Comparison of ENCODE assay signal across 7 cellular contexts in the genomic region with DNA sequence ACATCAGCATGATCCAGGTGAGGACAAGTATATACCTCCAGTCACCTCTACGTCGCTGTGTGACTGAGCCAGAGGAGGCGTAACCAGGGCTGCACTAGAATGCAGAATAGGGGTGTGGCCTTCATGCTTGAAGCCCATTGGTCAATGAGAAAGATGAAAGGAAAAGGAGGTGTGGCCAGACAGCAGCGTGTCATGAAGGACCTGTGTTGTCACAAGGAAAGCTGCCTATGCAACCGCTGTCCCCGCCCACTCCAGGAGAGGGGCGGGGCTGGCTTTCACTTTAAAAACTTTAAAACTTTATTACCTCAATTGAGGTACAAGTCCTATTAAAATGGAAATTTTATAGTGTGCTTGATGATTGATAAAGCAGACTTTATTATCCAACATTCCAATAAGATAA. TPM values are rescaled to one million over a fixed set of nuclear protein-coding genes. Genes with fewer than 3 reads are reported as not detected.
"Had no signal": no experiment of that assay in that cellular context is flagged by ENCODE, and none has a peak within 500 bp of the region (broad histone marks: within the 10 kb centered on the region; RNA-seq: fewer than 3 reads in every experiment).

A gene with protein sequence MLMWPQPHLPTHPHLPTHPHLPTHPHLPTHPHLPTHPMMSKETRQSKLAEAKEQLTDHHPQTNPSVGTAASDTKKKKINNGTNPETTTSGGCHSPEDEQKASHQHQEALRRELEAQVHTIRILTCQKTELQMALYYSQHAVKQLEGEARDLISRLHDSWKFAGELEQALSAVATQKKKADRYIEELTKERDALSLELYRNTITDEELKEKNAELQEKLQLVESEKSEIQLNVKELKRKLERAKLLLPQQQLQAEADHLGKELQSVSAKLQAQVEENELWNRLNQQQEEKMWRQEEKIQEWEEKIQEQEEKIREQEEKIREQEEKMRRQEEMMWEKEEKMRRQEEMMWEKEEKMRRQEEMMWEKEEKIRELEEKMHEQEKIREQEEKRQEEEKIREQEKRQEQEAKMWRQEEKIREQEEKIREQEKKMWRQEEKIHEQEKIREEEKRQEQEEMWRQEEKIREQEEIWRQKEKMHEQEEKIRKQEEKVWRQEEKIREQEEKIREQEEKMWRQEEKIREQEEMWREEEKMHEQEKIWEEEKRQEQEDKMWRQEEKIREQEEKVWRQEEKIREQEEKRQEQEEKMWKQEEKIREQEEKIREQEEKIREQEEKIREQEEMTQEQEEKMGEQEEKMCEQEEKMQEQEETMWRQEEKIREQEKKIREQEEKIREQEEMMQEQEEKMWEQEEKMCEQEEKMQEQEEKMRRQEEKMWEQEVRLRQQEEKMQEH (minus strand): TSS at position 101 of the 400 bp plus-strand sequence. CDS start 91 bp downstream, at position 10.

RNA-seq across cellular contexts. Expression of the gene that starts here (rescaled TPM):
- total RNA-seq: GM23248, GM23338, H1, H4, H7, H9, HFFc6 had no signal
- polyA plus RNA-seq: GM23248, GM23338, H1 had no signal
